Comparison of ENCODE assay signal across 15 cellular contexts in genomic region chr17:83062011-83062817, GRCh38. TPM values are rescaled to one million over a fixed set of nuclear protein-coding genes. Genes with fewer than 3 reads are reported as not detected.
A peak's percentile ranks its signal among the peaks of the same experiment; 100 is the strongest.
DNase-seq lines count a peak whose midpoint lies in the region; ATAC-seq, FAIRE-seq and TF ChIP-seq lines count a peak whose summit lies in the region.
"Had no signal": no experiment of that assay in that cellular context is flagged by ENCODE, and none has a peak within 500 bp of the region (broad histone marks: within the 10 kb centered on the region; RNA-seq: fewer than 3 reads in every experiment).

No MANE protein-coding gene starts in this region.

- no peak overlapping the region for H3K4me3 Mint-ChIP-seq in H9
- H3K4me3 Mint-ChIP-seq in stimulated activated naive B cell treated with anti-CD40 and anti-IgM and Interleukin-4, amounts not matched to agents 10 μg/mL and 1 μg/mL and 100 μg/mL, for 72 hours, result no peak overlapping the region
- H3K4me3 Mint-ChIP-seq: activated CD8-positive, alpha-beta T cell treated with anti-CD3 and anti-CD28 coated beads for 36 hours had no signal

- H3K9ac ChIP-seq in H9 (ENCODE audit: extremely low read depth, insufficient read length, low read length), result no peak overlapping the region
- H3K9ac ChIP-seq in H1 (replicated peaks in 1 of 4; ENCODE audit: extremely low read depth in 1 of 4, low read depth in 3 of 4, low read length in 3 of 4), result no peak overlapping the region

- peak; percentile 43 for DNase-seq in CD1c-positive myeloid dendritic cell (ENCODE audit: extremely low spot score)
- peak; percentile 31 for DNase-seq in H9
- DNase-seq in H1 (ENCODE audit: low read depth in 1 of 2, low spot score in 2 of 2), result peak in 1 of 2 experiments; percentile 36
- peak; percentile 79 for DNase-seq in posterior vena cava (ENCODE audit: low spot score)
- DNase-seq in cortex of kidney (lab: John Stamatoyannopoulos, UW), result no peak
- no peak for DNase-seq in HPDE6-E6E7 (ENCODE audit: extremely low spot score)
- DNase-seq in stimulated activated naive B cell treated with anti-CD40 and anti-IgM and Interleukin-4, amounts not matched to agents 10 μg/mL and 1 μg/mL and 100 μg/mL, for 72 hours, result no peak
- DNase-seq: activated CD8-positive, alpha-beta T cell treated with anti-CD3 and anti-CD28 coated beads for 36 hours; activated naive CD4-positive, alpha-beta T cell; DMS153; effector CD8-positive, alpha-beta T cell; KBM-7; NK-92 treated with Interleukin-12 subunit alpha and Interleukin-12 subunit beta, amount 100 ng/mL, for 24 hours; SHP77 treated with DMSO at 0.1 percent for 48 hours; T-helper 9 cell had no signal

- TF ChIP-seq CTCF in H9 (conservative IDR thresholded peaks at IDR 0.05) (no peak), H1 (IDR thresholded peaks at IDR 0.05; ENCODE audit: control extremely low read depth in 1 of 3, insufficient read depth in 1 of 3, low read depth in 1 of 3, low read length in 3 of 3) (no peak)

- no peak overlapping the region for H3K4ac ChIP-seq in H9 (ENCODE audit: low read depth, low read length)
- no peak overlapping the region for H3K4ac ChIP-seq in H1 (replicated peaks; ENCODE audit: insufficient read length, low read depth, low read length)

- no peaks in the 10 kb centered on the region for H3K4me1 Mint-ChIP-seq in H9
- H3K4me1 Mint-ChIP-seq in stimulated activated naive B cell treated with anti-CD40 and anti-IgM and Interleukin-4, amounts not matched to agents 10 μg/mL and 1 μg/mL and 100 μg/mL, for 72 hours, result peaks cover 0 to 1% of the 10 kb centered on the region in 2 donors

- H3K27ac Mint-ChIP-seq in H9, result no peak overlapping the region
- H3K27ac Mint-ChIP-seq in stimulated activated naive B cell treated with anti-CD40 and anti-IgM and Interleukin-4, amounts not matched to agents 10 μg/mL and 1 μg/mL and 100 μg/mL, for 72 hours, result no peak overlapping the region
- H3K27ac Mint-ChIP-seq: activated CD8-positive, alpha-beta T cell treated with anti-CD3 and anti-CD28 coated beads for 36 hours had no signal

- no peak overlapping the region for H3K23ac ChIP-seq in H9 (ENCODE audit: insufficient read length, low read depth, low read length)
- no peak overlapping the region for H3K23ac ChIP-seq in H1 (ENCODE audit: insufficient read length)

- TF ChIP-seq RAD21 in H1 (IDR thresholded peaks at IDR 0.05 in 1 of 2, conservative IDR thresholded peaks at IDR 0.05 in 1 of 2; ENCODE audit: low read depth in 2 of 2, low read length in 2 of 2), result no peak

- H3K4me2 ChIP-seq in H9 (ENCODE audit: insufficient read depth, insufficient read length, low read length), result no peak overlapping the region
- H3K4me2 ChIP-seq in H1 (ENCODE audit: insufficient read depth in 1 of 2, low read depth in 2 of 2, low read length in 2 of 2), result no peak overlapping the region

- no peak overlapping the region for H3K27ac ChIP-seq in H9 (ENCODE audit: insufficient read length, low read depth, low read length)
- H3K27ac ChIP-seq in H1 (ENCODE audit: low read depth, low read length), result no peak overlapping the region

- H4K5ac ChIP-seq in H9 (ENCODE audit: insufficient read length, low read depth, low read length) (no peak overlapping the region), H1 (ENCODE audit: insufficient read length, low read depth, low read length) (no peak overlapping the region)

- H3K4me3 ChIP-seq in H1 (ENCODE audit: extremely low read depth in 1 of 4, insufficient read depth in 2 of 4, low read depth in 3 of 4, low read length in 4 of 4), result no peak overlapping the region

- no peak for ATAC-seq in stimulated activated naive B cell treated with anti-CD40 and anti-IgM and Interleukin-4, amounts not matched to agents 10 μg/mL and 1 μg/mL and 100 μg/mL, for 72 hours (replicated peaks)
- ATAC-seq: activated CD8-positive, alpha-beta T cell treated with anti-CD3 and anti-CD28 coated beads for 36 hours had no signal

- POLR2A ChIA-PET in H1 (lab: Charles Lee; ENCODE audit: partially characterized antibody), result no interaction called here

- H2AFZ ChIP-seq in H9 (ENCODE audit: low read length) (no peak overlapping the region), H1 (ENCODE audit: low read length) (no peak overlapping the region)

- CTCF ChIA-PET in H1 (lab: Charles Lee; ENCODE audit: partially characterized antibody), result interaction anchor here (1.2 to 3.2 kb wide), 3 partner anchors 14 to 99 kb away, joined by 3 to 12 read pairs (median 4); no protein-coding TSS in a partner anchor

- no peaks in the 10 kb centered on the region for H3K36me3 ChIP-seq in H1 (ENCODE audit: control insufficient read depth in 2 of 4, insufficient read depth in 4 of 4, low read length in 3 of 4)

- H3K27me3 ChIP-seq in H9 (ENCODE audit: insufficient read depth, low read length) (no peaks in the 10 kb centered on the region), H1 (replicated peaks in 1 of 4; ENCODE audit: control insufficient read depth in 3 of 4, extremely low read depth in 1 of 4, insufficient read depth in 3 of 4, low read length in 3 of 4) (no peaks in the 10 kb centered on the region)

- H3K56ac ChIP-seq in H9 (ENCODE audit: insufficient read length, low read depth, low read length), result no peak overlapping the region
- H3K56ac ChIP-seq in H1 (replicated peaks; ENCODE audit: insufficient read length, low read depth, low read length), result no peak overlapping the region

- H2AK5ac ChIP-seq in H9 (ENCODE audit: insufficient read length, low read length) (no peak overlapping the region), H1 (ENCODE audit: low read depth, low read length) (no peak overlapping the region)

- H3K9me3 Mint-ChIP-seq in H9, result peaks cover 0 to 2% of the 10 kb centered on the region in 2 experiments; a peak in 1 of 5 replicates
- no peaks in the 10 kb centered on the region for H3K9me3 Mint-ChIP-seq in stimulated activated naive B cell treated with anti-CD40 and anti-IgM and Interleukin-4, amounts not matched to agents 10 μg/mL and 1 μg/mL and 100 μg/mL, for 72 hours
- H3K9me3 Mint-ChIP-seq: activated CD8-positive, alpha-beta T cell treated with anti-CD3 and anti-CD28 coated beads for 36 hours had no signal

- H2BK120ac ChIP-seq in H9 (ENCODE audit: low read depth, low read length, poor library complexity, severe bottlenecking) (no peak overlapping the region), H1 (replicated peaks; ENCODE audit: low read depth, low read length) (no peak overlapping the region)

- H3K79me2 ChIP-seq in H9 (ENCODE audit: insufficient read depth, low read length), result no peaks in the 10 kb centered on the region
- no peaks in the 10 kb centered on the region for H3K79me2 ChIP-seq in H1 (ENCODE audit: control insufficient read depth in 1 of 2, insufficient read depth in 2 of 2, low read length in 2 of 2)

- H3K79me1 ChIP-seq in H9 (ENCODE audit: insufficient read depth, low read depth, low read length, poor library complexity, severe bottlenecking) (no peaks in the 10 kb centered on the region), H1 (ENCODE audit: low read depth, low read length) (no peaks in the 10 kb centered on the region)

- H3K36me3 Mint-ChIP-seq in H9 (ENCODE audit: insufficient read depth in 1 of 3, low read depth in 3 of 3), result peaks cover 0 to 1% (median 0%) of the 10 kb centered on the region in 3 experiments; a peak in 1 of 7 replicates
- no peaks in the 10 kb centered on the region for H3K36me3 Mint-ChIP-seq in stimulated activated naive B cell treated with anti-CD40 and anti-IgM and Interleukin-4, amounts not matched to agents 10 μg/mL and 1 μg/mL and 100 μg/mL, for 72 hours

- no peak overlapping the region for H2BK12ac ChIP-seq in H9 (ENCODE audit: insufficient read length, low read depth, low read length)
- H2BK12ac ChIP-seq in H1 (ENCODE audit: low read depth, low read length), result no peak overlapping the region

- H4K91ac ChIP-seq in H9 (ENCODE audit: insufficient read length, low read depth, low read length), result no peak overlapping the region
- no peak overlapping the region for H4K91ac ChIP-seq in H1 (replicated peaks; ENCODE audit: insufficient read length, low read length)

- H3K23me2 ChIP-seq in H9 (ENCODE audit: insufficient read length, low read depth, low read length, poor library complexity, severe bottlenecking) (no peaks in the 10 kb centered on the region), H1 (ENCODE audit: low read depth, low read length) (no peaks in the 10 kb centered on the region; the same call in 1 of the 2 replicates)

- WGBS in H9 (ENCODE audit: extremely low coverage, insufficient read length, low lambda C conversion rate), result no CpG with 5 or more reads among the region's 24 CpGs
- WGBS in H1 (ENCODE audit: extremely low coverage in 1 of 2, insufficient coverage in 1 of 2, insufficient read length in 1 of 2, insufficient replicate concordance in 2 of 2, low coverage in 1 of 2, low lambda C conversion rate in 2 of 2, missing lambda C conversion rate in 1 of 2), 2 experiments, result 92% methylated on average over 21 of the region's 24 CpGs; no CpG with 5 or more reads in 1 of the 2 experiments

- H3T11ph ChIP-seq in H9 (ENCODE audit: low read length), result no peak overlapping the region

- FAIRE-seq in H1 (lab: Jason Lieb, UNC), result no peak

- no peak overlapping the region; the same call in 1 of the 2 replicates for H2BK15ac ChIP-seq in H9 (ENCODE audit: low read depth, low read length)
- no peak overlapping the region for H2BK15ac ChIP-seq in H1 (ENCODE audit: low read length)

- no peaks in the 10 kb centered on the region for H3K9me3 ChIP-seq in H9 (ENCODE audit: control insufficient read depth, low read depth, low read length)
- H3K9me3 ChIP-seq in H1 (ENCODE audit: insufficient read depth in 2 of 2, low read depth in 1 of 2, low read length in 1 of 2), result no peaks in the 10 kb centered on the region

- no peak for TF ChIP-seq POLR2A in H1 (IDR thresholded peaks at IDR 0.05; ENCODE audit: control extremely low read depth in 1 of 2, low read depth in 2 of 2, low read length in 2 of 2)

- H4K8ac ChIP-seq in H9 (replicated peaks; ENCODE audit: insufficient read length, low read depth, low read length), result no peak overlapping the region
- peak overlapping the region; percentile 51; the same call in 1 of the 2 replicates for H4K8ac ChIP-seq in H1 (ENCODE audit: extremely low read depth, insufficient read depth, low read length)

- H3K14ac ChIP-seq in H9 (ENCODE audit: insufficient read depth, low read length) (no peak overlapping the region), H1 (ENCODE audit: insufficient read length) (no peak overlapping the region)

- H3K18ac ChIP-seq in H9 (ENCODE audit: insufficient read length, low read depth, low read length) (no peak overlapping the region), H1 (ENCODE audit: extremely low read depth, low read length) (no peak overlapping the region)

- H2BK20ac ChIP-seq in H9 (ENCODE audit: low read depth, low read length, poor library complexity, severe bottlenecking) (no peak overlapping the region), H1 (ENCODE audit: low read length) (no peak overlapping the region)

- intact Hi-C loops in posterior vena cava (cut with DNase I), result no loop called here

- peaks cover 2% of the 10 kb centered on the region for H3K27me3 Mint-ChIP-seq in H9 (ENCODE audit: low read depth)
- peaks cover 9 to 27% of the 10 kb centered on the region in 2 donors for H3K27me3 Mint-ChIP-seq in stimulated activated naive B cell treated with anti-CD40 and anti-IgM and Interleukin-4, amounts not matched to agents 10 μg/mL and 1 μg/mL and 100 μg/mL, for 72 hours
- H3K27me3 Mint-ChIP-seq: activated CD8-positive, alpha-beta T cell treated with anti-CD3 and anti-CD28 coated beads for 36 hours had no signal

- H4K20me1 ChIP-seq in H9 (ENCODE audit: control insufficient read depth, insufficient read depth, insufficient read length) (no peaks in the 10 kb centered on the region), H1 (replicated peaks in 1 of 2; ENCODE audit: control insufficient read depth in 1 of 2, insufficient read depth in 2 of 2, low read length in 2 of 2) (no peaks in the 10 kb centered on the region)

- H2BK5ac ChIP-seq in H9 (ENCODE audit: insufficient read length, low read length), result no peak overlapping the region
- H2BK5ac ChIP-seq in H1 (ENCODE audit: low read depth, low read length), result no peak overlapping the region

- H3K4me1 ChIP-seq in H9 (ENCODE audit: insufficient read depth, low read length) (no peaks in the 10 kb centered on the region), H1 (replicated peaks in 1 of 4; ENCODE audit: control insufficient read depth in 3 of 4, insufficient read depth in 4 of 4, low read length in 3 of 4) (no peaks in the 10 kb centered on the region)

- no peak for TF ChIP-seq EP300 in H1 (IDR thresholded peaks at IDR 0.05; ENCODE audit: borderline replicate concordance in 1 of 2, low read depth in 2 of 2, low read length in 2 of 2)

RNA-seq across cellular contexts. Expression of gene METRNL, which starts 17.2 kb away (rescaled TPM):
- total RNA-seq in H9 (2021) (19.4 and 21.4 TPM in 2 replicates), posterior vena cava (100 to 1,000 TPM in 1 of 2 donors, 10 to 100 TPM in 1; 80.5 to 101 TPM)
- 13.9 and 14.2 TPM in 2 replicates for total RNA-seq in H1 (2021; fragmentation: NEBNext Ultra II Directional; extraction: Animal tissue kit (Norgen Biotek cat#: 25700))
- 13.9 and 26.0 TPM in 2 replicates for polyA plus RNA-seq in H1 (2011; rRNA removed)
- 16.2 TPM for polyA plus RNA-seq in H1 (2011; cell fraction: cytosol; rRNA removed)
- polyA plus RNA-seq in H1 (2011; cell fraction: nucleus; rRNA removed), result 27.6 TPM
- 5.7 to 17.3 TPM (median 16.0 TPM) in 4 replicates for polyA plus RNA-seq in H1 (2012, experiment 1 of 2)
- polyA plus RNA-seq in H1 (2012, experiment 2 of 2), result 8.4 TPM
- 10.6 TPM for polyA plus RNA-seq in H1 (2013, experiment 1 of 2)
- 10.9 TPM for polyA plus RNA-seq in H1 (2013, experiment 2 of 2)
- polyA minus RNA-seq in H1 (2011; rRNA and poly(A)+ RNA removed), result 5.7 and 6.2 TPM in 2 replicates
- 16.7 TPM for polyA minus RNA-seq in H1 (2011; cell fraction: cytosol; rRNA and poly(A)+ RNA removed)
- polyA minus RNA-seq in H1 (2011; cell fraction: nucleus; rRNA and poly(A)+ RNA removed), result 12.1 TPM

Comparison
In these comparisons a context has a peak if more than half of its experiments do, and no peak if none do; other contexts are left out.
1. DNase-seq: peak in CD1c-positive myeloid dendritic cell (single experiment), H9 (single experiment) and posterior vena cava (single experiment); none in cortex of kidney (single experiment), HPDE6-E6E7 (single experiment) and stimulated activated naive B cell treated with anti-CD40 and anti-IgM and Interleukin-4, amounts not matched to agents 10 μg/mL and 1 μg/mL and 100 μg/mL, for 72 hours (single experiment).